ENCODE assay signal across 1 cellular context in the genomic region with DNA sequence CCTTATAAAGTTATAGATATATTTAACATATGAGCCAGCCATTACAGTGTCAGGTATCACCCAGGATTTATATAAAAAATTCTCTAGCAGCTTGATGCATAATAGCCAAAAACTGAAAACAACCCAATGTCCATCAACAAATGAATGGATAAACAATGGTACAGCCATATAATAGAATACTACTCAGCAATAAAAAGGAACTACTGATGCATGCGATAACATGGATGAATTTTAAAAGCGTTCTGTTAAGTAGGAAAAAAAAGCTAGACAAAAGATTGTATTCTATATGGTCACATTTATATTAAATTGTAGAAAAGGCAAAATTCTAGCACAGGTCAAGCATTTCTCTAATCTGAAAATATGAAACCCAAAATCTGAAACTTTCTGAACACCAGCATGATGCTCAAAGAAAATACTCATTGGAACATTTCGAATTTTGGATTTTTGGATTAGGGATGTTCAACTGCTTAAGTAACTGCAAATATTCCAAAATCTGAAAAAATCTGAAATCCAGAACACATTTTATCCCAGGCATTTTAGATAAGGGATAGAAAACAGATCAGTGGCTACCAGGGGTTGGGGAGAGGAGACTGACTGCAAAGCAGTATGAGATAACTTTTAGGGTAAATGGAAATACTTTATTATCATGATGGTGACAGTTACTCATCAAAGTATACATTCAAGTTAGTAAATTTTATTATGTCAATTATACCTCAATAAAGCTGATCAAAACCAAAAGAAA.
TF ChIP-seq lines count a peak whose summit lies in the region.

No MANE protein-coding gene starts in this region.

TF ChIP-seq in HEK293, 187 proteins besides CTCF, POLR2A, EP300 and RAD21:
- TF ChIP-seq ZNF146 (tag by site-specific recombination; IDR thresholded peaks at IDR 0.05): peak; percentile 61; the same call in 1 of the 2 replicates
- no peak for TF ChIP-seq ZNF623 (tag by site-specific recombination; IDR thresholded peaks at IDR 0.05)
